Comparison of ENCODE assay signal across 8 cellular contexts in genomic region chr1:231550448-231550781, GRCh38. TPM values are rescaled to one million over a fixed set of nuclear protein-coding genes. Genes with fewer than 3 reads are reported as not detected.
DNase-seq lines count a peak whose midpoint lies in the region; ATAC-seq and TF ChIP-seq lines count a peak whose summit lies in the region.

No MANE protein-coding gene starts in this region.

- H3K27me3 ChIP-seq in GM06990 (replicated peaks; ENCODE audit: control insufficient read depth, insufficient read depth, low read length) (no peaks in the 10 kb centered on the region), sigmoid colon (no peaks in the 10 kb centered on the region)

- 49 to 57% methylated on average over 2 of the region's 2 CpGs for WGBS in sigmoid colon, 2 donors

- H3K36me3 ChIP-seq in GM06990 (ENCODE audit: control insufficient read depth, insufficient read depth, low read length) (no peaks in the 10 kb centered on the region), sigmoid colon (peaks cover 0 to 3% (median 0%) of the 10 kb centered on the region in 4 donors)

- peaks cover 0 to 23% (median 12%) of the 10 kb centered on the region in 4 donors for H3K4me1 ChIP-seq in sigmoid colon

- TF ChIP-seq EP300 in sigmoid colon (IDR thresholded peaks at IDR 0.05): no peak

- no peak for ATAC-seq in esophagus mucosa
- ATAC-seq in GM21526 (IDR thresholded peaks at IDR 0.05; ENCODE audit: low FRiP score, unreplicated experiment): no peak

- DNase-seq in GM06990 (ENCODE audit: extremely low read depth, insufficient read length) (no peak), NCI-H146 (lab: John Stamatoyannopoulos, UW) (peak; percentile 59), cerebellar cortex (ENCODE audit: low spot score) (peak; percentile 12), sigmoid colon (no peak), pons (ENCODE audit: low spot score) (no peak)

- H3K4me3 ChIP-seq in GM06990 (replicated peaks; ENCODE audit: low read depth, low read length) (no peak overlapping the region), sigmoid colon (no peak overlapping the region)

- intact Hi-C loops in sigmoid colon (cut with DNase I): no loop called here

- TF ChIP-seq POLR2A in sigmoid colon (IDR thresholded peaks at IDR 0.05): no peak

- TF ChIP-seq CTCF in 22Rv1 (IDR thresholded peaks at IDR 0.05) (peak; percentile 77), GM06990 (IDR thresholded peaks at IDR 0.05; ENCODE audit: insufficient read depth, low read length, poor library complexity, severe bottlenecking) (peak; percentile 60), sigmoid colon (IDR thresholded peaks at IDR 0.05) (peak in 3 of 4 experiments; percentile 8 to 30 (median 14))

- H3K9me3 ChIP-seq in sigmoid colon: no peaks in the 10 kb centered on the region

- H3K27ac ChIP-seq in 22Rv1 (no peak overlapping the region), sigmoid colon (no peak overlapping the region)

RNA-seq across cellular contexts. Expression of gene TSNAX, which starts 21.9 kb away (rescaled TPM):
- total RNA-seq in sigmoid colon (10 to 100 TPM; 22.4 to 37.5 (median 30.3) TPM), esophagus mucosa (21.3 TPM)
- polyA plus RNA-seq in sigmoid colon: 10 to 100 TPM; 17.7 to 29.6 (median 24.6) TPM

Comparison
In these comparisons a context has a peak if more than half of its experiments do, and no peak if none do; other contexts are left out.
1. CTCF ChIP-seq: peak in every context shown above with its lines; median percentile 77 in 22Rv1; 60 in GM06990; 14 in sigmoid colon.
2. DNase-seq: peak in NCI-H146 (single experiment) and cerebellar cortex (single experiment); none in GM06990 (single experiment), sigmoid colon (single experiment) and pons (single experiment).